Comparison of ENCODE assay signal across 9 cellular contexts in genomic region chr6:75317503-75318206, GRCh38. TPM values are rescaled to one million over a fixed set of nuclear protein-coding genes. Genes with fewer than 3 reads are reported as not detected.
DNase-seq lines count a peak whose midpoint lies in the region; ATAC-seq and TF ChIP-seq lines count a peak whose summit lies in the region.
"Had no signal": no experiment of that assay in that cellular context is flagged by ENCODE, and none has a peak within 500 bp of the region (broad histone marks: within the 10 kb centered on the region; RNA-seq: fewer than 3 reads in every experiment).

No MANE protein-coding gene starts in this region.

- WGBS in neuronal stem cell (ENCODE audit: extremely low coverage in 2 of 2, insufficient read length in 2 of 2, insufficient replicate concordance in 1 of 2), 2 donors = no CpG with 5 or more reads among the region's 4 CpGs

- H4K91ac ChIP-seq in neuronal stem cell (ENCODE audit: low read depth, low read length, poor library complexity) = no peak overlapping the region

- H2AFZ ChIP-seq in neuronal stem cell (ENCODE audit: low read length) = peak overlapping the region; percentile 40

- no peak overlapping the region for H3K27ac ChIP-seq in neuronal stem cell (replicated peaks; ENCODE audit: low read length)
- H3K27ac ChIP-seq in substantia nigra (ENCODE audit: low read depth, low read length, poor library complexity, severe bottlenecking) = no peak overlapping the region

- no peaks in the 10 kb centered on the region for H3K27me3 ChIP-seq in neuronal stem cell (ENCODE audit: control insufficient read depth in 3 of 3, insufficient read depth in 3 of 3, low read depth in 1 of 3, low read length in 3 of 3)

- peaks cover 3 to 5% of the 10 kb centered on the region in 2 donors for H3K4me1 ChIP-seq in neuronal stem cell (ENCODE audit: control insufficient read depth in 2 of 2, insufficient read depth in 1 of 2, low read depth in 1 of 2, low read length in 2 of 2)

- H3K23ac ChIP-seq in neuronal stem cell (ENCODE audit: low read depth, low read length, poor library complexity) = no peak overlapping the region

- no peak overlapping the region for H3K4ac ChIP-seq in neuronal stem cell (ENCODE audit: low read length)

- no peak overlapping the region for H3K4me2 ChIP-seq in neuronal stem cell (ENCODE audit: insufficient read depth, low read length, poor library complexity, severe bottlenecking)

- no peak overlapping the region for H2BK5ac ChIP-seq in neuronal stem cell (ENCODE audit: low read length)

- no peak overlapping the region for H3K4me3 ChIP-seq in foreskin fibroblast (ENCODE audit: low read depth in 1 of 2, low read length in 2 of 2)
- no peak overlapping the region for H3K4me3 ChIP-seq in neuronal stem cell (ENCODE audit: low read length in 2 of 2)

- no peak overlapping the region for H2BK12ac ChIP-seq in neuronal stem cell (ENCODE audit: low read length)

- peaks cover 0 to 5% of the 10 kb centered on the region in 2 donors for H3K9me3 ChIP-seq in neuronal stem cell (replicated peaks in 1 of 2; ENCODE audit: control insufficient read depth in 2 of 2, insufficient read depth in 1 of 2, low read depth in 1 of 2, low read length in 2 of 2)

- H3K14ac ChIP-seq in neuronal stem cell (ENCODE audit: low read length) = no peak overlapping the region

- H3K9ac ChIP-seq in neuronal stem cell (ENCODE audit: low read depth, low read length, poor library complexity) = no peak overlapping the region

- H3K79me1 ChIP-seq in neuronal stem cell (ENCODE audit: low read depth, low read length) = no peaks in the 10 kb centered on the region

- DNase-seq in EH (ENCODE audit: low read depth) (peak; percentile 94), foreskin fibroblast (peak; percentile 44 to 67), neuronal stem cell (ENCODE audit: low spot score) (no peak), substantia nigra (lab: John Stamatoyannopoulos, UW) (no peak), GOT3 (lab: John Stamatoyannopoulos, UW) (no peak)
- no peak for DNase-seq in stimulated activated CD4-positive, alpha-beta T cell treated with anti-CD3 and anti-CD28 coated beads, Interleukin-4, amount 100 ng/mL, for 24 hours
- DNase-seq: CD4-positive, alpha-beta memory T cell had no signal

- peaks cover 0 to under 1% of the 10 kb centered on the region in 2 donors for H3K36me3 ChIP-seq in neuronal stem cell (replicated peaks in 1 of 2; ENCODE audit: control insufficient read depth in 2 of 2, insufficient read depth in 2 of 2, low read length in 2 of 2)

- H4K8ac ChIP-seq in neuronal stem cell (ENCODE audit: low read depth, low read length) = no peak overlapping the region

- peak; percentile 85 for ATAC-seq in SK-N-SH treated with all-trans-retinoic acid at 6 μM for 48 hours
- ATAC-seq in HG03432 (IDR thresholded peaks at IDR 0.05; ENCODE audit: unreplicated experiment) = no peak

- H2BK15ac ChIP-seq in neuronal stem cell (ENCODE audit: low read length) = no peak overlapping the region

- TF ChIP-seq CTCF in foreskin fibroblast (IDR thresholded peaks at IDR 0.05; ENCODE audit: low read depth, low read length) = no peak

- H2AK5ac ChIP-seq in neuronal stem cell (ENCODE audit: low read depth, low read length) = no peak overlapping the region

- H3K18ac ChIP-seq in neuronal stem cell (ENCODE audit: low read length) = no peak overlapping the region

- H2BK120ac ChIP-seq in neuronal stem cell (ENCODE audit: low read depth, low read length) = no peak overlapping the region

TF ChIP-seq in SK-N-SH treated with all-trans-retinoic acid at 6 μM for 48 hours, 23 proteins besides CTCF, POLR2A, EP300 and RAD21:
- TF ChIP-seq PATZ1 (CRISPR knock-in tag; IDR thresholded peaks at IDR 0.05; ENCODE audit: borderline replicate concordance) = no peak
- peak; percentile 59 for TF ChIP-seq ISL1 (CRISPR knock-in tag; IDR thresholded peaks at IDR 0.05)

RNA-seq across cellular contexts. Expression of gene TMEM30A, which starts 33.1 kb away (rescaled TPM):
- polyA plus RNA-seq in neuronal stem cell (2013, experiment 1 of 2) = 37.6 TPM
- polyA plus RNA-seq in neuronal stem cell (2013, experiment 2 of 2) = 37.5 TPM

Comparison
In these comparisons a context has a peak if more than half of its experiments do, and no peak if none do; other contexts are left out.
1. DNase-seq: peak in EH (single experiment) and foreskin fibroblast (2 of 2); none in neuronal stem cell (single experiment), stimulated activated CD4-positive, alpha-beta T cell treated with anti-CD3 and anti-CD28 coated beads, Interleukin-4, amount 100 ng/mL, for 24 hours (single experiment), substantia nigra (0 of 49) and GOT3 (single experiment).